ENCODE assay signal across 1 cellular context in genomic region chr18:67514465-67514864, GRCh38.
TF ChIP-seq lines count a peak whose summit lies in the region.

No MANE protein-coding gene starts in this region.

TF ChIP-seq in GM23338, 12 proteins besides CTCF, POLR2A, EP300 and RAD21 (continued from another document):
- no peak for TF ChIP-seq EZH2 (IDR thresholded peaks at IDR 0.05; ENCODE audit: low read depth, unreplicated experiment)
- TF ChIP-seq POLR2AphosphoS5 (IDR thresholded peaks at IDR 0.05; ENCODE audit: low read depth) = no peak
